1 cellular context compared by ENCODE assay signal in the genomic region with DNA sequence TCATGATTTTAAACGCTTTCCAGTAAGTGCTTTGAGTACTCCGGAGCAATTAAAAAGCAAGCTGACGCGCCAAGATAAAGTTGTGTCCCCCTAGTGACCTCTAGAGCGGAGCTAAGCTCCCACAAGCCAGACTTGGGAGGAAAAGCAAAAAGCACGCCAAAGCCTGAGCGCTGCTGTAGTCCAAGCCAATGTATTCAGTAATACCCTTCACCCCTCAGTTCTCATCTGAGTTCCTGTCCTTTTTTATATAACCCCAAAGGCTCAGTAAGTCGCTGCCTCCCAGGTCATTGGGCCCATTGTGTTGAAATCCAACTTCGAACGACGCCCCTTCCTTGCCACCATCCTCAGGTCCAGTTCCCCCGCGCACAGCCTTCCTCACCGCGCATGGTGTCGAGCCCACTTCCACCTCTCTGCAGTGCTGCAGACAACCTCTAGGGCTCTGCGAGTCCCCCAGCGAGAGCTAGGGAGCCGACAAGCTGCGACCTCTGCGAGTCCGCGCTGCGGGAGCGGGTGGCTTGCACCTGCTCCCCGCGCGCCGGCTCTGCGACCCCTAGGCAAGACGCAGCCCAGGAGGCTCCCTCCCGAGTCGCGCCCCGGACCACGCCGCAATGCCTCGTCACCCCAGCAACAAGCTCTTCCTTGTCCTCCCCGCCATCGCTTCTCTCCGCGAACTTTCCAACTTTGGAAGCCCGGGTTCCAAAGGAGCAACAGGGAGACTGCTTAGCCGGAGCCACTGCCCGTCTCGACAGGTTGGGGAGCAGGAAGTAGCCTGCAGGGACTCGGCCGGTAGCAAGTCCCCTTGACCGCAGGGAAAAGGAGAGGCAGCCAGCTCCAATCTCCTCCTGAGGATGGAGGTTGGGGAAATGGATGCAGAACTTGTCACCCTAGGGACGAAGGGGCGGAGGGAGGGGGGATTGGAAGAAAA.
TF ChIP-seq lines count a peak whose summit lies in the region.

No MANE protein-coding gene starts in this region.

TF ChIP-seq in HEK293, 187 proteins besides CTCF, POLR2A, EP300 and RAD21 (continued from another document and continues in another):
- TF ChIP-seq, protein P1, sequence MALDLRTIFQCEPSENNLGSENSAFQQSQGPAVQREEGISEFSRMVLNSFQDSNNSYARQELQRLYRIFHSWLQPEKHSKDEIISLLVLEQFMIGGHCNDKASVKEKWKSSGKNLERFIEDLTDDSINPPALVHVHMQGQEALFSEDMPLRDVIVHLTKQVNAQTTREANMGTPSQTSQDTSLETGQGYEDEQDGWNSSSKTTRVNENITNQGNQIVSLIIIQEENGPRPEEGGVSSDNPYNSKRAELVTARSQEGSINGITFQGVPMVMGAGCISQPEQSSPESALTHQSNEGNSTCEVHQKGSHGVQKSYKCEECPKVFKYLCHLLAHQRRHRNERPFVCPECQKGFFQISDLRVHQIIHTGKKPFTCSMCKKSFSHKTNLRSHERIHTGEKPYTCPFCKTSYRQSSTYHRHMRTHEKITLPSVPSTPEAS (tag by site-specific recombination; IDR thresholded peaks at IDR 0.05), result no peak
- TF ChIP-seq ZNF707 (tag by site-specific recombination; IDR thresholded peaks at IDR 0.05) (no peak), KLF7 (tag by site-specific recombination; IDR thresholded peaks at IDR 0.05; ENCODE audit: borderline replicate concordance) (no peak), ZNF701 (tag by site-specific recombination; IDR thresholded peaks at IDR 0.05) (no peak), ZNF830 (tag by site-specific recombination; IDR thresholded peaks at IDR 0.05; ENCODE audit: low read depth) (no peak), ZNF529 (tag by site-specific recombination; IDR thresholded peaks at IDR 0.05; ENCODE audit: insufficient replicate concordance) (no peak), ZNF202 (tag by site-specific recombination; IDR thresholded peaks at IDR 0.05; ENCODE audit: borderline replicate concordance) (no peak), ZBTB1 (tag by site-specific recombination; IDR thresholded peaks at IDR 0.05) (no peak), ZNF555 (tag by site-specific recombination; conservative IDR thresholded peaks at IDR 0.05) (no peak), RBAK (tag by site-specific recombination; IDR thresholded peaks at IDR 0.05) (no peak), ZNF112 (tag by site-specific recombination; IDR thresholded peaks at IDR 0.05) (no peak), ZNF133 (tag by site-specific recombination; IDR thresholded peaks at IDR 0.05) (no peak), ZNF23 (tag by site-specific recombination; IDR thresholded peaks at IDR 0.05; ENCODE audit: borderline replicate concordance) (no peak), ZNF670 (tag by site-specific recombination; IDR thresholded peaks at IDR 0.05; ENCODE audit: low read depth) (no peak), ZNF560 (tag by site-specific recombination; IDR thresholded peaks at IDR 0.05; ENCODE audit: borderline replicate concordance) (no peak), ZNF184 (tag by site-specific recombination; IDR thresholded peaks at IDR 0.05) (no peak), ZNF561 (tag by site-specific recombination; IDR thresholded peaks at IDR 0.05; ENCODE audit: borderline replicate concordance) (no peak; the same call in 1 of the 2 replicates), ZNF473 (tag by site-specific recombination; IDR thresholded peaks at IDR 0.05) (no peak), KLF10 (tag by site-specific recombination; IDR thresholded peaks at IDR 0.05) (peak; percentile 39; the same call in 1 of the 2 replicates), BCL11A (tag by site-specific recombination; IDR thresholded peaks at IDR 0.05; ENCODE audit: low read depth) (no peak), ZFP3 (tag by site-specific recombination; IDR thresholded peaks at IDR 0.05; ENCODE audit: low read depth) (no peak), ZBTB20 (tag by site-specific recombination; IDR thresholded peaks at IDR 0.05) (peak; percentile 80), ZNF626 (tag by site-specific recombination; IDR thresholded peaks at IDR 0.05) (no peak), ZNF2 (tag by site-specific recombination; IDR thresholded peaks at IDR 0.05) (0 out of 2 replicates have a peak, but pooled peaks have one; percentile 63), ZNF19 (tag by site-specific recombination; IDR thresholded peaks at IDR 0.05; ENCODE audit: low read depth) (no peak), ZIC2 (tag by site-specific recombination; IDR thresholded peaks at IDR 0.05) (peak; percentile 95), ZNF777 (tag by site-specific recombination; IDR thresholded peaks at IDR 0.05; ENCODE audit: borderline replicate concordance) (no peak), ZBTB48 (tag by site-specific recombination; IDR thresholded peaks at IDR 0.05) (peak; percentile 99), MZF1 (tag by site-specific recombination; IDR thresholded peaks at IDR 0.05; ENCODE audit: borderline replicate concordance) (peak; percentile 54; the same call in 1 of the 2 replicates), ZNF768 (tag by site-specific recombination; IDR thresholded peaks at IDR 0.05) (no peak), ZNF223 (tag by site-specific recombination; IDR thresholded peaks at IDR 0.05) (no peak)
- TF ChIP-seq, protein P2, sequence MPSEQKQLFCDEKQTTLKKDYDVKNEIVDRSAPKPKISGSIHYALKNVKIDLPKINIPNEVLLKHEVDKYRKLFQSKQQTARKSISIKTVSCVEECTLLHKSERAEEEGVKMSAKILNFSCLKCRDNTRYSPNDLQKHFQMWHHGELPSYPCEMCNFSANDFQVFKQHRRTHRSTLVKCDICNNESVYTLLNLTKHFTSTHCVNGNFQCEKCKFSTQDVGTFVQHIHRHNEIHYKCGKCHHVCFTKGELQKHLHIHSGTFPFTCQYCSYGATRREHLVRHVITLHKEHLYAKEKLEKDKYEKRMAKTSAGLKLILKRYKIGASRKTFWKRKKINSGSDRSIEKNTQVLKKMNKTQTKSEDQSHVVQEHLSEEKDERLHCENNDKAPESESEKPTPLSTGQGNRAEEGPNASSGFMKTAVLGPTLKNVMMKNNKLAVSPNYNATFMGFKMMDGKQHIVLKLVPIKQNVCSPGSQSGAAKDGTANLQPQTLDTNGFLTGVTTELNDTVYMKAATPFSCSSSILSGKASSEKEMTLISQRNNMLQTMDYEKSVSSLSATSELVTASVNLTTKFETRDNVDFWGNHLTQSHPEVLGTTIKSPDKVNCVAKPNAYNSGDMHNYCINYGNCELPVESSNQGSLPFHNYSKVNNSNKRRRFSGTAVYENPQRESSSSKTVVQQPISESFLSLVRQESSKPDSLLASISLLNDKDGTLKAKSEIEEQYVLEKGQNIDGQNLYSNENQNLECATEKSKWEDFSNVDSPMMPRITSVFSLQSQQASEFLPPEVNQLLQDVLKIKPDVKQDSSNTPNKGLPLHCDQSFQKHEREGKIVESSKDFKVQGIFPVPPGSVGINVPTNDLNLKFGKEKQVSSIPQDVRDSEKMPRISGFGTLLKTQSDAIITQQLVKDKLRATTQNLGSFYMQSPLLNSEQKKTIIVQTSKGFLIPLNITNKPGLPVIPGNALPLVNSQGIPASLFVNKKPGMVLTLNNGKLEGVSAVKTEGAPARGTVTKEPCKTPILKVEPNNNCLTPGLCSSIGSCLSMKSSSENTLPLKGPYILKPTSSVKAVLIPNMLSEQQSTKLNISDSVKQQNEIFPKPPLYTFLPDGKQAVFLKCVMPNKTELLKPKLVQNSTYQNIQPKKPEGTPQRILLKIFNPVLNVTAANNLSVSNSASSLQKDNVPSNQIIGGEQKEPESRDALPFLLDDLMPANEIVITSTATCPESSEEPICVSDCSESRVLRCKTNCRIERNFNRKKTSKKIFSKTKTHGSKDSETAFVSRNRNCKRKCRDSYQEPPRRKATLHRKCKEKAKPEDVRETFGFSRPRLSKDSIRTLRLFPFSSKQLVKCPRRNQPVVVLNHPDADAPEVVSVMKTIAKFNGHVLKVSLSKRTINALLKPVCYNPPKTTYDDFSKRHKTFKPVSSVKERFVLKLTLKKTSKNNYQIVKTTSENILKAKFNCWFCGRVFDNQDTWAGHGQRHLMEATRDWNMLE (tag by site-specific recombination; conservative IDR thresholded peaks at IDR 0.05; ENCODE audit: low read depth), result no peak
- TF ChIP-seq, protein P3, sequence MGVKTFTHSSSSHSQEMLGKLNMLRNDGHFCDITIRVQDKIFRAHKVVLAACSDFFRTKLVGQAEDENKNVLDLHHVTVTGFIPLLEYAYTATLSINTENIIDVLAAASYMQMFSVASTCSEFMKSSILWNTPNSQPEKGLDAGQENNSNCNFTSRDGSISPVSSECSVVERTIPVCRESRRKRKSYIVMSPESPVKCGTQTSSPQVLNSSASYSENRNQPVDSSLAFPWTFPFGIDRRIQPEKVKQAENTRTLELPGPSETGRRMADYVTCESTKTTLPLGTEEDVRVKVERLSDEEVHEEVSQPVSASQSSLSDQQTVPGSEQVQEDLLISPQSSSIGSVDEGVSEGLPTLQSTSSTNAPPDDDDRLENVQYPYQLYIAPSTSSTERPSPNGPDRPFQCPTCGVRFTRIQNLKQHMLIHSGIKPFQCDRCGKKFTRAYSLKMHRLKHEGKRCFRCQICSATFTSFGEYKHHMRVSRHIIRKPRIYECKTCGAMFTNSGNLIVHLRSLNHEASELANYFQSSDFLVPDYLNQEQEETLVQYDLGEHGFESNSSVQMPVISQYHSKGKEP (tag by site-specific recombination; IDR thresholded peaks at IDR 0.05), result no peak; the same call in 1 of the 2 replicates
- TF ChIP-seq, protein P4, sequence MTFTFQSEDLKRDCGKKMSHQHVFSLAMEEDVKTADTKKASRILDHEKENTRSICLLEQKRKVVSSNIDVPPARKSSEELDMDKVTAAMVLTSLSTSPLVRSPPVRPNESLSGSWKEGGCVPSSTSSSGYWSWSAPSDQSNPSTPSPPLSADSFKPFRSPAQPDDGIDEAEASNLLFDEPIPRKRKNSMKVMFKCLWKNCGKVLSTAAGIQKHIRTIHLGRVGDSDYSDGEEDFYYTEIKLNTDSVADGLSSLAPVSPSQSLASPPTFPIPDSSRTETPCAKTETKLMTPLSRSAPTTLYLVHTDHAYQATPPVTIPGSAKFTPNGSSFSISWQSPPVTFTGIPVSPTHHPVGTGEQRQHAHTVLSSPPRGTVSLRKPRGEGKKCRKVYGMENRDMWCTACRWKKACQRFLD (tag by site-specific recombination; IDR thresholded peaks at IDR 0.05), result no peak
- TF ChIP-seq, protein P5, sequence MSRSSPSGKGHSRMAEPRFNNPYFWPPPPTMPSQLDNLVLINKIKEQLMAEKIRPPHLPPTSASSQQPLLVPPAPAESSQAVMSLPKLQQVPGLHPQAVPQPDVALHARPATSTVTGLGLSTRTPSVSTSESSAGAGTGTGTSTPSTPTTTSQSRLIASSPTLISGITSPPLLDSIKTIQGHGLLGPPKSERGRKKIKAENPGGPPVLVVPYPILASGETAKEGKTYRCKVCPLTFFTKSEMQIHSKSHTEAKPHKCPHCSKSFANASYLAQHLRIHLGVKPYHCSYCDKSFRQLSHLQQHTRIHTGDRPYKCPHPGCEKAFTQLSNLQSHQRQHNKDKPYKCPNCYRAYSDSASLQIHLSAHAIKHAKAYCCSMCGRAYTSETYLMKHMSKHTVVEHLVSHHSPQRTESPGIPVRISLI (tag by site-specific recombination; IDR thresholded peaks at IDR 0.05), result no peak
- TF ChIP-seq, protein P6, sequence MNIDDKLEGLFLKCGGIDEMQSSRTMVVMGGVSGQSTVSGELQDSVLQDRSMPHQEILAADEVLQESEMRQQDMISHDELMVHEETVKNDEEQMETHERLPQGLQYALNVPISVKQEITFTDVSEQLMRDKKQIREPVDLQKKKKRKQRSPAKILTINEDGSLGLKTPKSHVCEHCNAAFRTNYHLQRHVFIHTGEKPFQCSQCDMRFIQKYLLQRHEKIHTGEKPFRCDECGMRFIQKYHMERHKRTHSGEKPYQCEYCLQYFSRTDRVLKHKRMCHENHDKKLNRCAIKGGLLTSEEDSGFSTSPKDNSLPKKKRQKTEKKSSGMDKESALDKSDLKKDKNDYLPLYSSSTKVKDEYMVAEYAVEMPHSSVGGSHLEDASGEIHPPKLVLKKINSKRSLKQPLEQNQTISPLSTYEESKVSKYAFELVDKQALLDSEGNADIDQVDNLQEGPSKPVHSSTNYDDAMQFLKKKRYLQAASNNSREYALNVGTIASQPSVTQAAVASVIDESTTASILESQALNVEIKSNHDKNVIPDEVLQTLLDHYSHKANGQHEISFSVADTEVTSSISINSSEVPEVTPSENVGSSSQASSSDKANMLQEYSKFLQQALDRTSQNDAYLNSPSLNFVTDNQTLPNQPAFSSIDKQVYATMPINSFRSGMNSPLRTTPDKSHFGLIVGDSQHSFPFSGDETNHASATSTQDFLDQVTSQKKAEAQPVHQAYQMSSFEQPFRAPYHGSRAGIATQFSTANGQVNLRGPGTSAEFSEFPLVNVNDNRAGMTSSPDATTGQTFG (tag by site-specific recombination; IDR thresholded peaks at IDR 0.05; ENCODE audit: borderline replicate concordance), result no peak
- TF ChIP-seq, protein P7, sequence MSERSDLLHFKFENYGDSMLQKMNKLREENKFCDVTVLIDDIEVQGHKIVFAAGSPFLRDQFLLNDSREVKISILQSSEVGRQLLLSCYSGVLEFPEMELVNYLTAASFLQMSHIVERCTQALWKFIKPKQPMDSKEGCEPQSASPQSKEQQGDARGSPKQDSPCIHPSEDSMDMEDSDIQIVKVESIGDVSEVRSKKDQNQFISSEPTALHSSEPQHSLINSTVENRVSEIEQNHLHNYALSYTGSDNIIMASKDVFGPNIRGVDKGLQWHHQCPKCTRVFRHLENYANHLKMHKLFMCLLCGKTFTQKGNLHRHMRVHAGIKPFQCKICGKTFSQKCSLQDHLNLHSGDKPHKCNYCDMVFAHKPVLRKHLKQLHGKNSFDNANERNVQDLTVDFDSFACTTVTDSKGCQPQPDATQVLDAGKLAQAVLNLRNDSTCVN (tag by site-specific recombination; optimal IDR thresholded peaks at IDR 0.05), result peak; percentile 91
- TF ChIP-seq, protein P8, sequence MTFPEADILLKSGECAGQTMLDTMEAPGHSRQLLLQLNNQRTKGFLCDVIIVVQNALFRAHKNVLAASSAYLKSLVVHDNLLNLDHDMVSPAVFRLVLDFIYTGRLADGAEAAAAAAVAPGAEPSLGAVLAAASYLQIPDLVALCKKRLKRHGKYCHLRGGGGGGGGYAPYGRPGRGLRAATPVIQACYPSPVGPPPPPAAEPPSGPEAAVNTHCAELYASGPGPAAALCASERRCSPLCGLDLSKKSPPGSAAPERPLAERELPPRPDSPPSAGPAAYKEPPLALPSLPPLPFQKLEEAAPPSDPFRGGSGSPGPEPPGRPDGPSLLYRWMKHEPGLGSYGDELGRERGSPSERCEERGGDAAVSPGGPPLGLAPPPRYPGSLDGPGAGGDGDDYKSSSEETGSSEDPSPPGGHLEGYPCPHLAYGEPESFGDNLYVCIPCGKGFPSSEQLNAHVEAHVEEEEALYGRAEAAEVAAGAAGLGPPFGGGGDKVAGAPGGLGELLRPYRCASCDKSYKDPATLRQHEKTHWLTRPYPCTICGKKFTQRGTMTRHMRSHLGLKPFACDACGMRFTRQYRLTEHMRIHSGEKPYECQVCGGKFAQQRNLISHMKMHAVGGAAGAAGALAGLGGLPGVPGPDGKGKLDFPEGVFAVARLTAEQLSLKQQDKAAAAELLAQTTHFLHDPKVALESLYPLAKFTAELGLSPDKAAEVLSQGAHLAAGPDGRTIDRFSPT (tag by site-specific recombination; IDR thresholded peaks at IDR 0.05), result no peak
